In the genomic region with DNA sequence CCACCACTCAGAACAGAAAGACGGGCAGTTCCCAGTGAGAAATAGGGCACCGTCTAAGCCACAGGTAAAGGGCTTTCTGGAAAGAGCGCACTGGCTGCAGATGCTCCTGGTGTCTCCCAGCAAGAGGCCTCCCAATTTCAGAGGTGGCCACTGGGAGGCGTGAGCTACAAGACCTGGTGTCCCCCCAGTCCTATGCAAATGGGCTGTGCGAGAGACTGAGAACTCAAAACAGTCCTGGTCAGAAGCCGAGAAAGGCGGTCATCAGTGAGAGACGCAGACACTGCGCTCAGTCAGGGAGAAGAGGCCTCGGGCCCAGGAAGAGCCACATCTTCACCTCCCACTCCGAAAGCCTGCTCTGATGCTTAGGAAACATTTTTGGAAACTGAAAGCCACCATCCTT, we compare ENCODE assay signal across 9 cellular contexts.
DNase-seq lines count a peak whose midpoint lies in the region; ATAC-seq and TF ChIP-seq lines count a peak whose summit lies in the region.
"Had no signal": no experiment of that assay in that cellular context is flagged by ENCODE, and none has a peak within 500 bp of the region (broad histone marks: within the 10 kb centered on the region; RNA-seq: fewer than 3 reads in every experiment).

No MANE protein-coding gene starts in this region.

- no peak overlapping the region for H3K27ac ChIP-seq in CD8-positive, alpha-beta memory T cell (ENCODE audit: low read depth, low read length)
- H3K27ac ChIP-seq in mammary epithelial cell (ENCODE audit: insufficient read depth, low read depth, low read length), result no peak overlapping the region

- peak overlapping the region in 3 of 8 donors; percentile 21 to 82 (median 78) for H3K27ac Mint-ChIP-seq in CD8-positive, alpha-beta memory T cell
- H3K27ac Mint-ChIP-seq: activated naive CD4-positive, alpha-beta T cell treated with anti-CD3 and anti-CD28 coated beads, Interleukin-2, amount 50 U/mL, for 24 hours had no signal

- POLR2A ChIA-PET in CD8-positive, alpha-beta memory T cell (lab: Charles Lee), result no interaction called here

- H3K27me3 Mint-ChIP-seq in CD8-positive, alpha-beta memory T cell, result no peaks in the 10 kb centered on the region
- H3K27me3 Mint-ChIP-seq: activated naive CD4-positive, alpha-beta T cell treated with anti-CD3 and anti-CD28 coated beads, Interleukin-2, amount 50 U/mL, for 24 hours had no signal

- H3K36me3 ChIP-seq in CD8-positive, alpha-beta memory T cell (ENCODE audit: insufficient read depth, low read length), result peaks cover 5% of the 10 kb centered on the region
- peaks cover 4% of the 10 kb centered on the region for H3K36me3 ChIP-seq in mammary epithelial cell (ENCODE audit: insufficient read depth, low read length)

- no peak overlapping the region for H2AFZ ChIP-seq in mammary epithelial cell (ENCODE audit: low read depth, low read length)

- intact Hi-C loops in mammary epithelial cell (cut with micrococcal nuclease), result no loop called here

- no peak for TF ChIP-seq CTCF in mammary epithelial cell (conservative IDR thresholded peaks at IDR 0.05 in 1 of 2, IDR thresholded peaks at IDR 0.05 in 1 of 2; ENCODE audit: extremely low read depth in 1 of 2, insufficient read depth in 1 of 2, low read depth in 1 of 2, low read length in 2 of 2)

- dilution Hi-C loops in mammary epithelial cell (cut with HindIII; ENCODE audit: low sequenced_read_pairs), result no loop called here

- no peaks in the 10 kb centered on the region for H3K79me2 ChIP-seq in mammary epithelial cell (ENCODE audit: insufficient read depth, low read length)

- peak; percentile 26 for DNase-seq in stimulated activated CD4-positive, alpha-beta T cell treated with anti-CD3 and anti-CD28 coated beads, Interleukin-15, amount 100 ng/mL, for 24 hours
- no peak for DNase-seq in stimulated activated CD4-positive, alpha-beta T cell treated with anti-CD3 and anti-CD28 coated beads, Interleukin-4, amount 100 ng/mL, for 4 hours
- DNase-seq in NCI-H1694 (lab: John Stamatoyannopoulos, UW), result peak; percentile 49
- DNase-seq in ecto neural progenitor cell (ENCODE audit: low spot score), result peak; percentile 58
- DNase-seq in superior temporal gyrus (ENCODE audit: extremely low spot score), result peak; percentile 40
- no peak for DNase-seq in CD8-positive, alpha-beta memory T cell
- DNase-seq in mammary epithelial cell, result no peak

- H3K36me3 Mint-ChIP-seq in CD8-positive, alpha-beta memory T cell, result peaks cover 0 to 55% (median 2%) of the 10 kb centered on the region in 3 donors

- no TSS peak for BruUV-seq in mammary epithelial cell (replicated peaks; lab: Mats Ljungman, UMichigan)

- in situ Hi-C loops in mammary epithelial cell (cut with MboI; ENCODE audit: low sequenced_read_pairs in 2 of 2), result no loop called here

- no peaks in the 10 kb centered on the region for H4K20me1 ChIP-seq in mammary epithelial cell (ENCODE audit: insufficient read depth, low read length)

- H3K27me3 ChIP-seq in CD8-positive, alpha-beta memory T cell (ENCODE audit: insufficient read depth, low read length, poor library complexity, severe bottlenecking), result no peaks in the 10 kb centered on the region
- H3K27me3 ChIP-seq in mammary epithelial cell (ENCODE audit: insufficient read depth, low read length), result no peaks in the 10 kb centered on the region

- no peaks in the 10 kb centered on the region for H3K9me3 ChIP-seq in CD8-positive, alpha-beta memory T cell (ENCODE audit: low read length)
- H3K9me3 ChIP-seq in mammary epithelial cell (replicated peaks; ENCODE audit: insufficient read depth, low read length), result no peaks in the 10 kb centered on the region

- WGBS in mammary epithelial cell (ENCODE audit: low coverage, missing lambda C conversion rate), result 95% methylated on average over 10 of the region's 11 CpGs

- CTCF ChIA-PET in CD8-positive, alpha-beta memory T cell (lab: Charles Lee), result no interaction called here
- CTCF ChIA-PET in mammary epithelial cell (lab: Charles Lee; ENCODE audit: low non-redundant PET), result no interaction called here

- H3K4me3 ChIP-seq in CD8-positive, alpha-beta memory T cell (ENCODE audit: low read length), result no peak overlapping the region
- no peak overlapping the region for H3K4me3 ChIP-seq in mammary epithelial cell (replicated peaks in 1 of 3; ENCODE audit: insufficient read depth in 1 of 3, low read depth in 2 of 3, low read length in 3 of 3)

- ATAC-seq in HG02588 (IDR thresholded peaks at IDR 0.05; ENCODE audit: unreplicated experiment), result no peak

- H3K4me1 ChIP-seq in CD8-positive, alpha-beta memory T cell (ENCODE audit: insufficient read depth, low read length), result no peaks in the 10 kb centered on the region
- H3K4me1 ChIP-seq in mammary epithelial cell (ENCODE audit: insufficient read depth, low read length), result peaks cover 4% of the 10 kb centered on the region

- peak overlapping the region in 3 of 7 donors; percentile 12 to 55 (median 44) for H3K4me3 Mint-ChIP-seq in CD8-positive, alpha-beta memory T cell
- H3K4me3 Mint-ChIP-seq: activated naive CD4-positive, alpha-beta T cell treated with anti-CD3 and anti-CD28 coated beads, Interleukin-2, amount 50 U/mL, for 24 hours had no signal

- H3K9ac ChIP-seq in mammary epithelial cell (ENCODE audit: insufficient read depth, low read length), result no peak overlapping the region

- H3K9me3 Mint-ChIP-seq in CD8-positive, alpha-beta memory T cell, result no peaks in the 10 kb centered on the region
- H3K9me3 Mint-ChIP-seq: activated naive CD4-positive, alpha-beta T cell treated with anti-CD3 and anti-CD28 coated beads, Interleukin-2, amount 50 U/mL, for 24 hours had no signal

- no peak overlapping the region for H3K4me2 ChIP-seq in mammary epithelial cell (ENCODE audit: insufficient read depth, low read depth, low read length)

- H3K4me1 Mint-ChIP-seq in CD8-positive, alpha-beta memory T cell, result peaks cover 4 to 15% (median 7%) of the 10 kb centered on the region in 3 donors

Comparison
In these comparisons a context has a peak if more than half of its experiments do, and no peak if none do; other contexts are left out.
1. DNase-seq: peak in stimulated activated CD4-positive, alpha-beta T cell treated with anti-CD3 and anti-CD28 coated beads, Interleukin-15, amount 100 ng/mL, for 24 hours (single experiment), NCI-H1694 (single experiment), ecto neural progenitor cell (single experiment) and superior temporal gyrus (single experiment); none in stimulated activated CD4-positive, alpha-beta T cell treated with anti-CD3 and anti-CD28 coated beads, Interleukin-4, amount 100 ng/mL, for 4 hours (0 of 2), CD8-positive, alpha-beta memory T cell (0 of 5) and mammary epithelial cell (single experiment).